In genomic region chr2:28948160-28948559, GRCh38 we compare ENCODE assay signal across 1 cellular context.
A peak's percentile ranks its signal among the peaks of the same experiment; 100 is the strongest.
TF ChIP-seq lines count a peak whose summit lies in the region.

No MANE protein-coding gene starts in this region.

TF ChIP-seq in GM12878, 131 proteins besides CTCF, POLR2A, EP300 and RAD21:
- no peak for TF ChIP-seq ZNF384 (IDR thresholded peaks at IDR 0.05; ENCODE audit: borderline replicate concordance, low read depth, low read length)
- TF ChIP-seq POLR2AphosphoS5 (IDR thresholded peaks at IDR 0.05; ENCODE audit: low read length), result 0 out of 2 replicates have a peak, but pooled peaks have one; percentile 31
